Comparison of ENCODE assay signal across 8 cellular contexts in genomic region chr15:70508561-70509281, GRCh38.
DNase-seq lines count a peak whose midpoint lies in the region; ATAC-seq, FAIRE-seq and TF ChIP-seq lines count a peak whose summit lies in the region.

No MANE protein-coding gene starts in this region.

- no peak overlapping the region for H3K4me2 ChIP-seq in GM23338

- 0 out of 2 replicates have a peak overlapping the region, but pooled peaks have one; percentile 32 for H2AFZ ChIP-seq in GM23338

- no peaks in the 10 kb centered on the region for H3K9me2 ChIP-seq in GM23338 (ENCODE audit: insufficient read depth)

- TF ChIP-seq CTCF in GM23338 (conservative IDR thresholded peaks at IDR 0.05; ENCODE audit: low read depth in 2 of 2) (peak; percentile 29 to 36), endodermal cell (conservative IDR thresholded peaks at IDR 0.05) (peak; percentile 65), spleen (IDR thresholded peaks at IDR 0.05 in 8 of 11, conservative IDR thresholded peaks at IDR 0.05 in 3 of 11) (no peak)

- H3K27ac ChIP-seq in GM23338 (ENCODE audit: low read depth) (no peak overlapping the region), endodermal cell (ENCODE audit: low read depth, low read length) (no peak overlapping the region), spleen (peak overlapping the region in 7 of 8 donors; percentile 59 to 86 (median 80))

- no peaks in the 10 kb centered on the region for H3K27me3 ChIP-seq in GM23338 (ENCODE audit: insufficient read depth)
- H3K27me3 ChIP-seq in endodermal cell (ENCODE audit: control insufficient read depth, insufficient read depth, low read length, poor library complexity, severe bottlenecking), result no peaks in the 10 kb centered on the region
- no peaks in the 10 kb centered on the region for H3K27me3 ChIP-seq in spleen (replicated peaks in 1 of 7)

- H3K27me3 Mint-ChIP-seq in GM23338 (ENCODE audit: insufficient read depth, low read depth, poor library complexity) (peaks cover 9% of the 10 kb centered on the region), endodermal cell (ENCODE audit: insufficient read depth) (peaks cover 3% of the 10 kb centered on the region)
- peaks cover 0 to 14% of the 10 kb centered on the region in 2 donors for H3K27me3 Mint-ChIP-seq in stimulated activated naive B cell treated with anti-CD40 and anti-IgM and Interleukin-4, amounts not matched to agents 10 μg/mL and 1 μg/mL and 100 μg/mL, for 72 hours

- H3K27ac Mint-ChIP-seq in GM23338 (no peak overlapping the region), endodermal cell (no peak overlapping the region)
- no peak overlapping the region for H3K27ac Mint-ChIP-seq in stimulated activated naive B cell treated with anti-CD40 and anti-IgM and Interleukin-4, amounts not matched to agents 10 μg/mL and 1 μg/mL and 100 μg/mL, for 72 hours

- peak; percentile 91 for FAIRE-seq in RCC 7860 (lab: Jason Lieb, UNC)

- no peak overlapping the region for H3K9ac ChIP-seq in endodermal cell (ENCODE audit: extremely low read depth, low read length, poor library complexity, severe bottlenecking)

- H3K9me3 Mint-ChIP-seq in GM23338 (peaks cover 20% of the 10 kb centered on the region), endodermal cell (peaks cover 35% of the 10 kb centered on the region)
- H3K9me3 Mint-ChIP-seq in stimulated activated naive B cell treated with anti-CD40 and anti-IgM and Interleukin-4, amounts not matched to agents 10 μg/mL and 1 μg/mL and 100 μg/mL, for 72 hours, result peaks cover 14 to 21% of the 10 kb centered on the region in 2 donors

- H3K9me3 ChIP-seq in endodermal cell (ENCODE audit: control insufficient read depth, low read length) (peaks cover 36% of the 10 kb centered on the region), spleen (peaks cover 9 to 38% (median 30%) of the 10 kb centered on the region in 8 donors)

- H4K20me1 ChIP-seq in GM23338 (replicated peaks; ENCODE audit: insufficient read depth), result no peaks in the 10 kb centered on the region

- no peak overlapping the region for H3K4me3 ChIP-seq in GM23338
- H3K4me3 ChIP-seq in endodermal cell (ENCODE audit: low read length), result no peak overlapping the region
- peak overlapping the region in 1 of 8 donors; percentile 48 for H3K4me3 ChIP-seq in spleen

- H3K36me3 Mint-ChIP-seq in GM23338 (ENCODE audit: low read depth) (peaks cover 7% of the 10 kb centered on the region), endodermal cell (ENCODE audit: low read depth) (no peaks in the 10 kb centered on the region)
- peaks cover 13 to 16% of the 10 kb centered on the region in 2 donors for H3K36me3 Mint-ChIP-seq in stimulated activated naive B cell treated with anti-CD40 and anti-IgM and Interleukin-4, amounts not matched to agents 10 μg/mL and 1 μg/mL and 100 μg/mL, for 72 hours

- no peaks in the 10 kb centered on the region for H3F3A ChIP-seq in GM23338 (replicated peaks; ENCODE audit: low read depth)

- no peak for TF ChIP-seq POLR2A in spleen (IDR thresholded peaks at IDR 0.05)

- H3K4me1 Mint-ChIP-seq in GM23338 (peaks cover 28% of the 10 kb centered on the region), endodermal cell (peaks cover 35% of the 10 kb centered on the region)
- H3K4me1 Mint-ChIP-seq in stimulated activated naive B cell treated with anti-CD40 and anti-IgM and Interleukin-4, amounts not matched to agents 10 μg/mL and 1 μg/mL and 100 μg/mL, for 72 hours, result peaks cover 48 to 56% of the 10 kb centered on the region in 2 donors

- H3K4me1 ChIP-seq in GM23338 (ENCODE audit: insufficient read depth), result peaks cover 13% of the 10 kb centered on the region; the same call in 1 of the 2 replicates
- peaks cover 11% of the 10 kb centered on the region for H3K4me1 ChIP-seq in endodermal cell (ENCODE audit: control insufficient read depth, insufficient read depth, low read length)
- peaks cover 19 to 77% (median 42%) of the 10 kb centered on the region in 6 donors for H3K4me1 ChIP-seq in spleen

- WGBS in endodermal cell (ENCODE audit: insufficient coverage in 1 of 2, insufficient read length in 1 of 2), 2 experiments, result 84 to 91% methylated on average over 3 to 5 of the region's 5 CpGs
- 56 to 72% (median 68%) methylated on average over 5 of the region's 5 CpGs for WGBS in spleen, 5 donors

- no peak overlapping the region for H3K4me3 Mint-ChIP-seq in GM23338
- H3K4me3 Mint-ChIP-seq in endodermal cell, result no peak overlapping the region
- no peak overlapping the region for H3K4me3 Mint-ChIP-seq in stimulated activated naive B cell treated with anti-CD40 and anti-IgM and Interleukin-4, amounts not matched to agents 10 μg/mL and 1 μg/mL and 100 μg/mL, for 72 hours

- no peak for ATAC-seq in GM23338
- no peak for ATAC-seq in stimulated activated naive B cell treated with anti-CD40 and anti-IgM and Interleukin-4, amounts not matched to agents 10 μg/mL and 1 μg/mL and 100 μg/mL, for 72 hours (replicated peaks)
- ATAC-seq in GM19035 (IDR thresholded peaks at IDR 0.05; ENCODE audit: unreplicated experiment), result no peak
- no peak for ATAC-seq in HG02678 (IDR thresholded peaks at IDR 0.05; ENCODE audit: unreplicated experiment)

- H3K36me3 ChIP-seq in GM23338 (ENCODE audit: insufficient read depth), result no peaks in the 10 kb centered on the region
- H3K36me3 ChIP-seq in endodermal cell (ENCODE audit: control insufficient read depth, insufficient read depth, low read length), result no peaks in the 10 kb centered on the region
- no peaks in the 10 kb centered on the region for H3K36me3 ChIP-seq in spleen

- intact Hi-C loops in spleen (cut with DNase I; ENCODE audit: low total_unique reads), result no loop called here

- H3K79me2 ChIP-seq in GM23338 (replicated peaks; ENCODE audit: insufficient read depth), result no peaks in the 10 kb centered on the region

- DNase-seq in GM23338 (ENCODE audit: low spot score) (peak; percentile 30), RCC 7860 (ENCODE audit: low spot score) (peak; percentile 89), endodermal cell (no peak), spleen (peak; percentile 57), GOT3 (lab: John Stamatoyannopoulos, UW) (no peak)
- no peak for DNase-seq in stimulated activated naive B cell treated with anti-CD40 and anti-IgM and Interleukin-4, amounts not matched to agents 10 μg/mL and 1 μg/mL and 100 μg/mL, for 72 hours

TF ChIP-seq in GM23338, 12 proteins besides CTCF, POLR2A, EP300 and RAD21 (continues in another document):
- no peak for TF ChIP-seq EZH2phosphoT487 (IDR thresholded peaks at IDR 0.05; ENCODE audit: unreplicated experiment)
- no peak for TF ChIP-seq JUNB (IDR thresholded peaks at IDR 0.05; ENCODE audit: unreplicated experiment)
- TF ChIP-seq POLR2AphosphoS5 (IDR thresholded peaks at IDR 0.05; ENCODE audit: low read depth), result no peak
- no peak for TF ChIP-seq EZH2 (IDR thresholded peaks at IDR 0.05; ENCODE audit: low read depth, unreplicated experiment)
- no peak for TF ChIP-seq CREB1 (CRISPR knock-in tag; IDR thresholded peaks at IDR 0.05; ENCODE audit: low read depth)
- TF ChIP-seq ETS1 (IDR thresholded peaks at IDR 0.05), result no peak
- no peak for TF ChIP-seq NANOG (IDR thresholded peaks at IDR 0.05; ENCODE audit: borderline replicate concordance)
- no peak for TF ChIP-seq ZNF331 (CRISPR knock-in tag; IDR thresholded peaks at IDR 0.05; ENCODE audit: low read depth)

Comparison
In these comparisons a context has a peak if more than half of its experiments do, and no peak if none do; other contexts are left out.
1. DNase-seq: peak in GM23338 (single experiment), RCC 7860 (single experiment) and spleen (single experiment); none in endodermal cell (single experiment), stimulated activated naive B cell treated with anti-CD40 and anti-IgM and Interleukin-4, amounts not matched to agents 10 μg/mL and 1 μg/mL and 100 μg/mL, for 72 hours (single experiment) and GOT3 (single experiment).
2. H3K27ac ChIP-seq: peak in spleen (7 of 8); none in GM23338 (single experiment) and endodermal cell (single experiment).
3. CTCF ChIP-seq: peak in GM23338 (2 of 2) and endodermal cell (single experiment); none in spleen (0 of 11).